9 cellular contexts compared by ENCODE assay signal in genomic region chr6:11414564-11414963, GRCh38.
A peak's percentile ranks its signal among the peaks of the same experiment; 100 is the strongest.
DNase-seq lines count a peak whose midpoint lies in the region; ATAC-seq and TF ChIP-seq lines count a peak whose summit lies in the region.
"Had no signal": no experiment of that assay in that cellular context is flagged by ENCODE, and none has a peak within 500 bp of the region (broad histone marks: within the 10 kb centered on the region; RNA-seq: fewer than 3 reads in every experiment).

No MANE protein-coding gene starts in this region.

- peak overlapping the region; percentile 74 for H3K27ac ChIP-seq in CD4-positive, CD25-positive, alpha-beta regulatory T cell (ENCODE audit: insufficient read depth, low read length, poor library complexity, severe bottlenecking)
- H3K27ac ChIP-seq in endodermal cell (ENCODE audit: low read depth, low read length) (no peak overlapping the region), sigmoid colon (no peak overlapping the region)

- peak; percentile 86 for ATAC-seq in CD4-positive, CD25-positive, alpha-beta regulatory T cell (ENCODE audit: low read depth in 2 of 2)
- ATAC-seq in GM21786 (IDR thresholded peaks at IDR 0.05; ENCODE audit: unreplicated experiment) = peak; percentile 65
- ATAC-seq in T-cell (replicated peaks in 1 of 4) = peak; percentile 77 to 91 (median 84)
- peak; percentile 97 for ATAC-seq in esophagus mucosa

- 92 to 100% methylated on average over 1 of the region's 1 CpG for WGBS in endodermal cell (ENCODE audit: insufficient coverage in 1 of 2, insufficient read length in 1 of 2), 2 experiments
- 87 to 94% methylated on average over 1 of the region's 1 CpG for WGBS in sigmoid colon, 2 donors

- intact Hi-C loops in sigmoid colon (cut with DNase I) = no loop called here

- H3K4me1 ChIP-seq in CD4-positive, CD25-positive, alpha-beta regulatory T cell (ENCODE audit: control insufficient read depth, insufficient read depth, low read length, poor library complexity, severe bottlenecking) = peaks cover 33% of the 10 kb centered on the region
- no peaks in the 10 kb centered on the region for H3K4me1 ChIP-seq in endodermal cell (ENCODE audit: control insufficient read depth, insufficient read depth, low read length)
- peaks cover 0 to 8% (median 0%) of the 10 kb centered on the region in 4 donors for H3K4me1 ChIP-seq in sigmoid colon

- no peaks in the 10 kb centered on the region for H3K27me3 ChIP-seq in CD4-positive, CD25-positive, alpha-beta regulatory T cell (ENCODE audit: control insufficient read depth, insufficient read depth, low read length)
- H3K27me3 ChIP-seq in endodermal cell (ENCODE audit: control insufficient read depth, insufficient read depth, low read length, poor library complexity, severe bottlenecking) (no peaks in the 10 kb centered on the region), sigmoid colon (no peaks in the 10 kb centered on the region)

- H3K4me1 Mint-ChIP-seq in CD4-positive, CD25-positive, alpha-beta regulatory T cell = peaks cover 25 to 42% (median 33%) of the 10 kb centered on the region in 4 donors
- peaks cover 25 to 36% (median 32%) of the 10 kb centered on the region in 3 donors for H3K4me1 Mint-ChIP-seq in T-cell
- H3K4me1 Mint-ChIP-seq in endodermal cell = no peaks in the 10 kb centered on the region

- H3K4me3 Mint-ChIP-seq in CD4-positive, CD25-positive, alpha-beta regulatory T cell = peak overlapping the region; percentile 58 to 70 (median 64)
- H3K4me3 Mint-ChIP-seq in T-cell (peak overlapping the region in 1 of 3 donors; percentile 37), endodermal cell (no peak overlapping the region)

- POLR2A ChIA-PET in T-cell (lab: Charles Lee) = interaction anchor here (0.6 to 1.0 kb wide), 5 partner anchors 9 to 1912 kb away, joined by 3 to 6 read pairs (median 4); no protein-coding TSS in a partner anchor

- TF ChIP-seq CTCF in endodermal cell (conservative IDR thresholded peaks at IDR 0.05) (no peak), sigmoid colon (IDR thresholded peaks at IDR 0.05) (no peak)

- H3K4me3 ChIP-seq in CD4-positive, CD25-positive, alpha-beta regulatory T cell (ENCODE audit: low read depth, low read length) = peak overlapping the region; percentile 79
- H3K4me3 ChIP-seq in endodermal cell (ENCODE audit: low read length) (no peak overlapping the region), sigmoid colon (no peak overlapping the region)

- H3K9me3 ChIP-seq in CD4-positive, CD25-positive, alpha-beta regulatory T cell (ENCODE audit: control insufficient read depth in 2 of 2, low read length in 2 of 2) = no peaks in the 10 kb centered on the region
- H3K9me3 ChIP-seq in endodermal cell (ENCODE audit: control insufficient read depth, low read length) = peaks cover 5% of the 10 kb centered on the region
- H3K9me3 ChIP-seq in sigmoid colon = no peaks in the 10 kb centered on the region

- H3K36me3 Mint-ChIP-seq in CD4-positive, CD25-positive, alpha-beta regulatory T cell = no peaks in the 10 kb centered on the region
- no peaks in the 10 kb centered on the region for H3K36me3 Mint-ChIP-seq in T-cell
- H3K36me3 Mint-ChIP-seq in endodermal cell (ENCODE audit: low read depth) = no peaks in the 10 kb centered on the region

- no peak for TF ChIP-seq POLR2A in sigmoid colon (IDR thresholded peaks at IDR 0.05)

- no peak overlapping the region for H3K9ac ChIP-seq in endodermal cell (ENCODE audit: extremely low read depth, low read length, poor library complexity, severe bottlenecking)

- peak; percentile 52 to 79 (median 78) for DNase-seq in CD4-positive, CD25-positive, alpha-beta regulatory T cell
- DNase-seq in T-cell = peak in 28 of 34 experiments; percentile 12 to 58 (median 27)
- DNase-seq in islet precursor cell = no peak
- DNase-seq in endodermal cell = no peak
- DNase-seq in HCEC 1CT = no peak
- DNase-seq in sigmoid colon = no peak
- DNase-seq: left cardiac atrium had no signal

- peaks cover 0 to 1% (median 0%) of the 10 kb centered on the region in 7 donors for H3K9me3 Mint-ChIP-seq in CD4-positive, CD25-positive, alpha-beta regulatory T cell
- H3K9me3 Mint-ChIP-seq in T-cell = no peaks in the 10 kb centered on the region
- H3K9me3 Mint-ChIP-seq in endodermal cell = peaks cover 13% of the 10 kb centered on the region

- CTCF ChIA-PET in T-cell (lab: Charles Lee) = interaction anchor here in 1 of 2 donors (0.7 to 1.0 kb wide), 2 partner anchors 33 to 82 kb away, joined by 3 to 4 read pairs; no protein-coding TSS in a partner anchor

- no peaks in the 10 kb centered on the region for H3K27me3 Mint-ChIP-seq in CD4-positive, CD25-positive, alpha-beta regulatory T cell
- H3K27me3 Mint-ChIP-seq in T-cell = no peaks in the 10 kb centered on the region
- H3K27me3 Mint-ChIP-seq in endodermal cell (ENCODE audit: insufficient read depth) = no peaks in the 10 kb centered on the region

- H3K27ac Mint-ChIP-seq in CD4-positive, CD25-positive, alpha-beta regulatory T cell = peak overlapping the region; percentile 71 to 81 (median 74)
- H3K27ac Mint-ChIP-seq in T-cell (peak overlapping the region; percentile 26 to 78), endodermal cell (no peak overlapping the region)

- TF ChIP-seq EP300 in sigmoid colon (IDR thresholded peaks at IDR 0.05) = no peak

- H3K36me3 ChIP-seq in CD4-positive, CD25-positive, alpha-beta regulatory T cell (ENCODE audit: control insufficient read depth, insufficient read depth, low read length) = no peaks in the 10 kb centered on the region
- H3K36me3 ChIP-seq in endodermal cell (ENCODE audit: control insufficient read depth, insufficient read depth, low read length) (no peaks in the 10 kb centered on the region), sigmoid colon (no peaks in the 10 kb centered on the region)

Comparison
In these comparisons a context has a peak if more than half of its experiments do, and no peak if none do; other contexts are left out.
1. DNase-seq: peak in CD4-positive, CD25-positive, alpha-beta regulatory T cell (3 of 3) and T-cell (28 of 34); none in islet precursor cell (single experiment), endodermal cell (single experiment), HCEC 1CT (single experiment) and sigmoid colon (single experiment).
2. Peak in every context shown above with its lines, with median percentiles within 50 percentile points of each other: ATAC-seq.